1 cellular context compared by ENCODE assay signal in the genomic region with DNA sequence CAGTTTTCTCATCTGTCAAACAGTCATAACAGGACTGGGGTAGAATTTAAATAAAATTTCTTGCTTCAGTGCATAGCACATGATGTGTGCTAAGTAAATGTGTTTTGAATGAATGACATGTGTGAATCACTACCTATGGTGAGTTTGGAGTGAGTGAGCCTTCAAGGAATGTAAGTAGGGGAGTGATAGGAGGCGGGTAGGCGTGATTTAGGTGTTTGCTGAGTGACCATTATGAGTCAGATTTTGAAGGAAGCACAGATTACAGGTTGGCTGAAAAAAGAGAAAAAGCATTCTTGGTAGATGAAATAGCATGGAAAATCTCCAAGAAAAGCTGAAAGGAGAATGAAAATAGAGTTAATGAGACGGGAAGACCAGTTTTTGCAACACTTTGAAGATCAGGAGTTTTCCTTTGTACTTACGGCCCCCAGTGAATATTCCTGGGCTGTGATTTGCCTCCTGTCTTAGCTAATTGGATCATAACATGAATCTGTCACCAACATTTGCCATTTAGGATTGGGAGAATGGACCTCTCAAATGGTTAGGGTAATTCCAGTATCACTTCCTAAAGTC.
TF ChIP-seq lines count a peak whose summit lies in the region.

No MANE protein-coding gene starts in this region.

TF ChIP-seq in GM23338, 12 proteins besides CTCF, POLR2A, EP300 and RAD21 (continued from another document):
- TF ChIP-seq, protein P1, sequence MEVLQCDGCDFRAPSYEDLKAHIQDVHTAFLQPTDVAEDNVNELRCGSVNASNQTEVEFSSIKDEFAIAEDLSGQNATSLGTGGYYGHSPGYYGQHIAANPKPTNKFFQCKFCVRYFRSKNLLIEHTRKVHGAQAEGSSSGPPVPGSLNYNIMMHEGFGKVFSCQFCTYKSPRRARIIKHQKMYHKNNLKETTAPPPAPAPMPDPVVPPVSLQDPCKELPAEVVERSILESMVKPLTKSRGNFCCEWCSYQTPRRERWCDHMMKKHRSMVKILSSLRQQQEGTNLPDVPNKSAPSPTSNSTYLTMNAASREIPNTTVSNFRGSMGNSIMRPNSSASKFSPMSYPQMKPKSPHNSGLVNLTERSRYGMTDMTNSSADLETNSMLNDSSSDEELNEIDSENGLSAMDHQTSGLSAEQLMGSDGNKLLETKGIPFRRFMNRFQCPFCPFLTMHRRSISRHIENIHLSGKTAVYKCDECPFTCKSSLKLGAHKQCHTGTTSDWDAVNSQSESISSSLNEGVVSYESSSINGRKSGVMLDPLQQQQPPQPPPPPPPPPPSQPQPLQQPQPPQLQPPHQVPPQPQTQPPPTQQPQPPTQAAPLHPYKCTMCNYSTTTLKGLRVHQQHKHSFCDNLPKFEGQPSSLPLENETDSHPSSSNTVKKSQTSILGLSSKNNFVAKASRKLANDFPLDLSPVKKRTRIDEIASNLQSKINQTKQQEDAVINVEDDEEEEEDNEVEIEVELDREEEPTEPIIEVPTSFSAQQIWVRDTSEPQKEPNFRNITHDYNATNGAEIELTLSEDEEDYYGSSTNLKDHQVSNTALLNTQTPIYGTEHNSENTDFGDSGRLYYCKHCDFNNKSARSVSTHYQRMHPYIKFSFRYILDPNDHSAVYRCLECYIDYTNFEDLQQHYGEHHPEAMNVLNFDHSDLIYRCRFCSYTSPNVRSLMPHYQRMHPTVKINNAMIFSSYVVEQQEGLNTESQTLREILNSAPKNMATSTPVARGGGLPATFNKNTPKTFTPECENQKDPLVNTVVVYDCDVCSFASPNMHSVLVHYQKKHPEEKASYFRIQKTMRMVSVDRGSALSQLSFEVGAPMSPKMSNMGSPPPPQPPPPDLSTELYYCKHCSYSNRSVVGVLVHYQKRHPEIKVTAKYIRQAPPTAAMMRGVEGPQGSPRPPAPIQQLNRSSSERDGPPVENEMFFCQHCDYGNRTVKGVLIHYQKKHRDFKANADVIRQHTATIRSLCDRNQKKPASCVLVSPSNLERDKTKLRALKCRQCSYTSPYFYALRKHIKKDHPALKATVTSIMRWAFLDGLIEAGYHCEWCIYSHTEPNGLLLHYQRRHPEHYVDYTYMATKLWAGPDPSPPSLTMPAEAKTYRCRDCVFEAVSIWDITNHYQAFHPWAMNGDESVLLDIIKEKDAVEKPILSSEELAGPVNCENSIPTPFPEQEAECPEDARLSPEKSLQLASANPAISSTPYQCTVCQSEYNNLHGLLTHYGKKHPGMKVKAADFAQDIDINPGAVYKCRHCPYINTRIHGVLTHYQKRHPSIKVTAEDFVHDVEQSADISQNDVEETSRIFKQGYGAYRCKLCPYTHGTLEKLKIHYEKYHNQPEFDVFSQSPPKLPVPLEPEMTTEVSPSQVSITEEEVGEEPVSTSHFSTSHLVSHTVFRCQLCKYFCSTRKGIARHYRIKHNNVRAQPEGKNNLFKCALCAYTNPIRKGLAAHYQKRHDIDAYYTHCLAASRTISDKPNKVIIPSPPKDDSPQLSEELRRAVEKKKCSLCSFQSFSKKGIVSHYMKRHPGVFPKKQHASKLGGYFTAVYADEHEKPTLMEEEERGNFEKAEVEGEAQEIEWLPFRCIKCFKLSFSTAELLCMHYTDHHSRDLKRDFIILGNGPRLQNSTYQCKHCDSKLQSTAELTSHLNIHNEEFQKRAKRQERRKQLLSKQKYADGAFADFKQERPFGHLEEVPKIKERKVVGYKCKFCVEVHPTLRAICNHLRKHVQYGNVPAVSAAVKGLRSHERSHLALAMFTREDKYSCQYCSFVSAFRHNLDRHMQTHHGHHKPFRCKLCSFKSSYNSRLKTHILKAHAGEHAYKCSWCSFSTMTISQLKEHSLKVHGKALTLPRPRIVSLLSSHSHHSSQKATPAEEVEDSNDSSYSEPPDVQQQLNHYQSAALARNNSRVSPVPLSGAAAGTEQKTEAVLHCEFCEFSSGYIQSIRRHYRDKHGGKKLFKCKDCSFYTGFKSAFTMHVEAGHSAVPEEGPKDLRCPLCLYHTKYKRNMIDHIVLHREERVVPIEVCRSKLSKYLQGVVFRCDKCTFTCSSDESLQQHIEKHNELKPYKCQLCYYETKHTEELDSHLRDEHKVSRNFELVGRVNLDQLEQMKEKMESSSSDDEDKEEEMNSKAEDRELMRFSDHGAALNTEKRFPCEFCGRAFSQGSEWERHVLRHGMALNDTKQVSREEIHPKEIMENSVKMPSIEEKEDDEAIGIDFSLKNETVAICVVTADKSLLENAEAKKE (CRISPR knock-in tag; IDR thresholded peaks at IDR 0.05): no peak
- no peak for TF ChIP-seq ZNF331 (CRISPR knock-in tag; IDR thresholded peaks at IDR 0.05; ENCODE audit: low read depth)
- TF ChIP-seq NANOG (IDR thresholded peaks at IDR 0.05; ENCODE audit: borderline replicate concordance): no peak
